In genomic region chr3:195385526-195385925, GRCh38 we compare ENCODE assay signal across 14 cellular contexts. TPM values are rescaled to one million over a fixed set of nuclear protein-coding genes. Genes with fewer than 3 reads are reported as not detected.
DNase-seq lines count a peak whose midpoint lies in the region; ATAC-seq, FAIRE-seq and TF ChIP-seq lines count a peak whose summit lies in the region.
"Had no signal": no experiment of that assay in that cellular context is flagged by ENCODE, and none has a peak within 500 bp of the region (broad histone marks: within the 10 kb centered on the region; RNA-seq: fewer than 3 reads in every experiment).

No MANE protein-coding gene starts in this region.

- H3K36me3 Mint-ChIP-seq in activated CD4-positive, alpha-beta memory T cell treated with anti-CD3 and anti-CD28 coated beads for 36 hours, result peaks cover 7% of the 10 kb centered on the region

- peaks cover 7% of the 10 kb centered on the region for H3K79me2 ChIP-seq in mammary epithelial cell (ENCODE audit: insufficient read depth, low read length)

- no peak overlapping the region for H3K27ac ChIP-seq in mammary epithelial cell (ENCODE audit: insufficient read depth, low read depth, low read length)

- H3K4me3 ChIP-seq in mammary epithelial cell (replicated peaks in 1 of 3; ENCODE audit: insufficient read depth in 1 of 3, low read depth in 2 of 3, low read length in 3 of 3), result no peak overlapping the region

- 51% methylated on average over 2 of the region's 2 CpGs for WGBS in mammary epithelial cell (ENCODE audit: low coverage, missing lambda C conversion rate)

- H3K4me2 ChIP-seq in mammary epithelial cell (ENCODE audit: insufficient read depth, low read depth, low read length), result no peak overlapping the region

- ATAC-seq in HG03159 (IDR thresholded peaks at IDR 0.05; ENCODE audit: unreplicated experiment), result no peak
- ATAC-seq in GM19467 (IDR thresholded peaks at IDR 0.05; ENCODE audit: unreplicated experiment), result no peak
- ATAC-seq: activated T-cell treated with anti-CD3 and anti-CD28 coated beads, Interleukin-2, amount 50 U/mL, for 4 hours had no signal

- H3K4me3 Mint-ChIP-seq in activated CD4-positive, alpha-beta memory T cell treated with anti-CD3 and anti-CD28 coated beads for 36 hours, result no peak overlapping the region
- H3K4me3 Mint-ChIP-seq: activated T-cell treated with anti-CD3 and anti-CD28 coated beads, Interleukin-2, amount 50 U/mL, for 4 hours had no signal

- H3K27me3 Mint-ChIP-seq in activated CD4-positive, alpha-beta memory T cell treated with anti-CD3 and anti-CD28 coated beads for 36 hours, result no peaks in the 10 kb centered on the region

- no peaks in the 10 kb centered on the region for H3K9me3 ChIP-seq in mammary epithelial cell (replicated peaks; ENCODE audit: insufficient read depth, low read length)

- peaks cover 2% of the 10 kb centered on the region for H3K36me3 ChIP-seq in mammary epithelial cell (ENCODE audit: insufficient read depth, low read length)

- no peak for TF ChIP-seq CTCF in mammary epithelial cell (conservative IDR thresholded peaks at IDR 0.05 in 1 of 2, IDR thresholded peaks at IDR 0.05 in 1 of 2; ENCODE audit: extremely low read depth in 1 of 2, insufficient read depth in 1 of 2, low read depth in 1 of 2, low read length in 2 of 2)

- H4K20me1 ChIP-seq in mammary epithelial cell (ENCODE audit: insufficient read depth, low read length), result no peaks in the 10 kb centered on the region

- BruUV-seq in mammary epithelial cell (replicated peaks; lab: Mats Ljungman, UMichigan), result no TSS peak

- no peak overlapping the region for H3K9ac ChIP-seq in mammary epithelial cell (ENCODE audit: insufficient read depth, low read length)

- CTCF ChIA-PET in mammary epithelial cell (lab: Charles Lee; ENCODE audit: low non-redundant PET), result no interaction called here
- CTCF ChIA-PET in activated CD4-positive, alpha-beta memory T cell treated with anti-CD3 and anti-CD28 coated beads for 36 hours (lab: Charles Lee), result interaction anchor here (1.3 kb wide), 1 partner anchor 114 kb away, joined by 3 read pairs; the partner anchor contains the start of gene XXYLT1

- POLR2A ChIA-PET in activated CD4-positive, alpha-beta memory T cell treated with anti-CD3 and anti-CD28 coated beads for 36 hours (lab: Charles Lee), result no interaction called here

- intact Hi-C loops in mammary epithelial cell (cut with micrococcal nuclease), result loop anchor here (1.0 to 5.0 kb wide), 3 partner anchors 11 to 57 kb away; partner anchors contain the start of gene ACAP2
- intact Hi-C loops in activated CD4-positive, alpha-beta memory T cell treated with anti-CD3 and anti-CD28 coated beads for 36 hours (cut with micrococcal nuclease), result no loop called here

- no peak for FAIRE-seq in HTR-8/SVneo (lab: Jason Lieb, UNC)

- no peaks in the 10 kb centered on the region for H3K27me3 ChIP-seq in mammary epithelial cell (ENCODE audit: insufficient read depth, low read length)

- H3K27ac Mint-ChIP-seq in activated CD4-positive, alpha-beta memory T cell treated with anti-CD3 and anti-CD28 coated beads for 36 hours, result no peak overlapping the region

- H2AFZ ChIP-seq in mammary epithelial cell (ENCODE audit: low read depth, low read length), result no peak overlapping the region

- peaks cover 26% of the 10 kb centered on the region for H3K4me1 Mint-ChIP-seq in activated CD4-positive, alpha-beta memory T cell treated with anti-CD3 and anti-CD28 coated beads for 36 hours (ENCODE audit: low read depth)

- in situ Hi-C loops in ACHN (cut with HindIII; ENCODE audit: low pct_ligation_motif_present, low pct_unique_long_range_greater_than_20kb, low sequenced_read_pairs), result no loop called here
- in situ Hi-C loops in mammary epithelial cell (cut with MboI; ENCODE audit: low sequenced_read_pairs in 2 of 2), result no loop called here

- peaks cover 9% of the 10 kb centered on the region for H3K4me1 ChIP-seq in mammary epithelial cell (ENCODE audit: insufficient read depth, low read length)

- dilution Hi-C loops in mammary epithelial cell (cut with HindIII; ENCODE audit: low sequenced_read_pairs), result no loop called here

- H3K9me3 Mint-ChIP-seq in activated CD4-positive, alpha-beta memory T cell treated with anti-CD3 and anti-CD28 coated beads for 36 hours, result no peaks in the 10 kb centered on the region
- H3K9me3 Mint-ChIP-seq: activated T-cell treated with anti-CD3 and anti-CD28 coated beads, Interleukin-2, amount 50 U/mL, for 4 hours had no signal

- DNase-seq in ACHN (peak; percentile 67), HTR-8/SVneo (ENCODE audit: insufficient read length, low spot score) (peak; percentile 55), mammary epithelial cell (peak; percentile 3), kidney glomerular epithelial cell (lab: John Stamatoyannopoulos, UW) (peak; percentile 28), DMS153 (lab: John Stamatoyannopoulos, UW) (no peak)
- no peak for DNase-seq in activated CD4-positive, alpha-beta memory T cell treated with anti-CD3 and anti-CD28 coated beads for 36 hours
- DNase-seq: activated T-cell treated with anti-CD3 and anti-CD28 coated beads, Interleukin-2, amount 50 U/mL, for 4 hours; central memory CD4-positive, alpha-beta T cell; NCI-H187; occipital lobe; stimulated activated CD4-positive, alpha-beta T cell treated with anti-CD3 and anti-CD28 coated beads, Interleukin-4, amount 100 ng/mL, for 4 hours; substantia nigra had no signal

RNA-seq across cellular contexts. Expression of gene ACAP2, which starts 57.3 kb away (rescaled TPM):
- 10 to 100 TPM; 46.6 to 59.2 TPM for total RNA-seq in mammary epithelial cell
- 10.7 TPM for polyA plus RNA-seq in mammary epithelial cell
- 37.9 TPM for polyA minus RNA-seq in mammary epithelial cell
- 10 to 100 TPM; 45.0 to 47.0 TPM for total RNA-seq in activated CD4-positive, alpha-beta memory T cell treated with anti-CD3 and anti-CD28 coated beads for 36 hours

Comparison
In these comparisons a context has a peak if more than half of its experiments do, and no peak if none do; other contexts are left out.
1. DNase-seq: peak in ACHN (single experiment), HTR-8/SVneo (single experiment), mammary epithelial cell (single experiment) and kidney glomerular epithelial cell (single experiment); none in DMS153 (single experiment) and activated CD4-positive, alpha-beta memory T cell treated with anti-CD3 and anti-CD28 coated beads for 36 hours (single experiment).